1 cellular context compared by ENCODE assay signal in the genomic region with DNA sequence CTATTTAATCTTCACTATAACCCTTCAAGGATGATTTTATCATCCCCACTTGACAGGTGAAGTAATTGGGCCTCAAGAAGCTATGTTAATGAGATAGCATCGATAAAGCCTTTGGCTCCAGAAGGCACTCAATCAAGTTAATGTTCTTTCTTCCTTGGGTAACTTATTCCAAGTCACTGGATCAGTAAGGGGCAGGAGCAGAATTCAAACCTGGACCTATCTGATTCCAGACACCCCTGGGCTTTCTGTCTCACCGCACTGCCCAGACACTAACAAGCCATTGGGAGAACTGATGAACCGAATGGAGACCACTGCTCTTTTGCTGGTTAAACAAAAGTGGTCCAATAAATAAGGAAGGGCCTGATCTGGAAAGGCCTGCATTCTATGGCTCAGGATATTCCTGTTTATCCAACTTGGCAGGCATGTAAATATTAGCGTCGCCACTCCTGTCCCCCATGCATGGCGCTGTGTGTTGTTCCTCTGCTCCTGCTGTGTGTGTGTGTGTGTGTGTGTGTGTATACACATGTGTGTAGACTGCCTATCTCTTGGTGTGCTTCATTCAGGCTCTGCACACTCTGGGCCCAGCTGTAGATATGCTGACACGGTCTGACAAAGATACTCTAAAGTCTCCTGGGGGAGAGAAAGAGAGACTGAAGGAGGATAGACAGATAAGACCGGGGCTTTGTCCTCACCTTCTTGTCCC.
TF ChIP-seq lines count a peak whose summit lies in the region.

No MANE protein-coding gene starts in this region.

TF ChIP-seq in WTC11, 78 proteins besides CTCF, POLR2A, EP300 and RAD21:
- TF ChIP-seq ZNF138 (CRISPR knock-in tag; conservative IDR thresholded peaks at IDR 0.05), result no peak
- TF ChIP-seq, protein P1, sequence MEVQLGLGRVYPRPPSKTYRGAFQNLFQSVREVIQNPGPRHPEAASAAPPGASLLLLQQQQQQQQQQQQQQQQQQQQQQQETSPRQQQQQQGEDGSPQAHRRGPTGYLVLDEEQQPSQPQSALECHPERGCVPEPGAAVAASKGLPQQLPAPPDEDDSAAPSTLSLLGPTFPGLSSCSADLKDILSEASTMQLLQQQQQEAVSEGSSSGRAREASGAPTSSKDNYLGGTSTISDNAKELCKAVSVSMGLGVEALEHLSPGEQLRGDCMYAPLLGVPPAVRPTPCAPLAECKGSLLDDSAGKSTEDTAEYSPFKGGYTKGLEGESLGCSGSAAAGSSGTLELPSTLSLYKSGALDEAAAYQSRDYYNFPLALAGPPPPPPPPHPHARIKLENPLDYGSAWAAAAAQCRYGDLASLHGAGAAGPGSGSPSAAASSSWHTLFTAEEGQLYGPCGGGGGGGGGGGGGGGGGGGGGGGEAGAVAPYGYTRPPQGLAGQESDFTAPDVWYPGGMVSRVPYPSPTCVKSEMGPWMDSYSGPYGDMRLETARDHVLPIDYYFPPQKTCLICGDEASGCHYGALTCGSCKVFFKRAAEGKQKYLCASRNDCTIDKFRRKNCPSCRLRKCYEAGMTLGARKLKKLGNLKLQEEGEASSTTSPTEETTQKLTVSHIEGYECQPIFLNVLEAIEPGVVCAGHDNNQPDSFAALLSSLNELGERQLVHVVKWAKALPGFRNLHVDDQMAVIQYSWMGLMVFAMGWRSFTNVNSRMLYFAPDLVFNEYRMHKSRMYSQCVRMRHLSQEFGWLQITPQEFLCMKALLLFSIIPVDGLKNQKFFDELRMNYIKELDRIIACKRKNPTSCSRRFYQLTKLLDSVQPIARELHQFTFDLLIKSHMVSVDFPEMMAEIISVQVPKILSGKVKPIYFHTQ (CRISPR knock-in tag; IDR thresholded peaks at IDR 0.05), result no peak
- TF ChIP-seq, protein P2, sequence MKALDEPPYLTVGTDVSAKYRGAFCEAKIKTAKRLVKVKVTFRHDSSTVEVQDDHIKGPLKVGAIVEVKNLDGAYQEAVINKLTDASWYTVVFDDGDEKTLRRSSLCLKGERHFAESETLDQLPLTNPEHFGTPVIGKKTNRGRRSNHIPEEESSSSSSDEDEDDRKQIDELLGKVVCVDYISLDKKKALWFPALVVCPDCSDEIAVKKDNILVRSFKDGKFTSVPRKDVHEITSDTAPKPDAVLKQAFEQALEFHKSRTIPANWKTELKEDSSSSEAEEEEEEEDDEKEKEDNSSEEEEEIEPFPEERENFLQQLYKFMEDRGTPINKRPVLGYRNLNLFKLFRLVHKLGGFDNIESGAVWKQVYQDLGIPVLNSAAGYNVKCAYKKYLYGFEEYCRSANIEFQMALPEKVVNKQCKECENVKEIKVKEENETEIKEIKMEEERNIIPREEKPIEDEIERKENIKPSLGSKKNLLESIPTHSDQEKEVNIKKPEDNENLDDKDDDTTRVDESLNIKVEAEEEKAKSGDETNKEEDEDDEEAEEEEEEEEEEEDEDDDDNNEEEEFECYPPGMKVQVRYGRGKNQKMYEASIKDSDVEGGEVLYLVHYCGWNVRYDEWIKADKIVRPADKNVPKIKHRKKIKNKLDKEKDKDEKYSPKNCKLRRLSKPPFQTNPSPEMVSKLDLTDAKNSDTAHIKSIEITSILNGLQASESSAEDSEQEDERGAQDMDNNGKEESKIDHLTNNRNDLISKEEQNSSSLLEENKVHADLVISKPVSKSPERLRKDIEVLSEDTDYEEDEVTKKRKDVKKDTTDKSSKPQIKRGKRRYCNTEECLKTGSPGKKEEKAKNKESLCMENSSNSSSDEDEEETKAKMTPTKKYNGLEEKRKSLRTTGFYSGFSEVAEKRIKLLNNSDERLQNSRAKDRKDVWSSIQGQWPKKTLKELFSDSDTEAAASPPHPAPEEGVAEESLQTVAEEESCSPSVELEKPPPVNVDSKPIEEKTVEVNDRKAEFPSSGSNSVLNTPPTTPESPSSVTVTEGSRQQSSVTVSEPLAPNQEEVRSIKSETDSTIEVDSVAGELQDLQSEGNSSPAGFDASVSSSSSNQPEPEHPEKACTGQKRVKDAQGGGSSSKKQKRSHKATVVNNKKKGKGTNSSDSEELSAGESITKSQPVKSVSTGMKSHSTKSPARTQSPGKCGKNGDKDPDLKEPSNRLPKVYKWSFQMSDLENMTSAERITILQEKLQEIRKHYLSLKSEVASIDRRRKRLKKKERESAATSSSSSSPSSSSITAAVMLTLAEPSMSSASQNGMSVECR (CRISPR knock-in tag; IDR thresholded peaks at IDR 0.05; ENCODE audit: borderline replicate concordance), result no peak
- TF ChIP-seq, protein P3, sequence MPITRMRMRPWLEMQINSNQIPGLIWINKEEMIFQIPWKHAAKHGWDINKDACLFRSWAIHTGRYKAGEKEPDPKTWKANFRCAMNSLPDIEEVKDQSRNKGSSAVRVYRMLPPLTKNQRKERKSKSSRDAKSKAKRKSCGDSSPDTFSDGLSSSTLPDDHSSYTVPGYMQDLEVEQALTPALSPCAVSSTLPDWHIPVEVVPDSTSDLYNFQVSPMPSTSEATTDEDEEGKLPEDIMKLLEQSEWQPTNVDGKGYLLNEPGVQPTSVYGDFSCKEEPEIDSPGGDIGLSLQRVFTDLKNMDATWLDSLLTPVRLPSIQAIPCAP (CRISPR knock-in tag; IDR thresholded peaks at IDR 0.05), result no peak
- TF ChIP-seq, protein P4, sequence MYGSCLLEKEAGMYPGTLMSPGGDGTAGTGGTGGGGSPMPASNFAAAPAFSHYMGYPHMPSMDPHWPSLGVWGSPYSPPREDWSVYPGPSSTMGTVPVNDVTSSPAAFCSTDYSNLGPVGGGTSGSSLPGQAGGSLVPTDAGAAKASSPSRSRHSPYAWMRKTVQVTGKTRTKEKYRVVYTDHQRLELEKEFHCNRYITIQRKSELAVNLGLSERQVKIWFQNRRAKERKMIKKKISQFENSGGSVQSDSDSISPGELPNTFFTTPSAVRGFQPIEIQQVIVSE (CRISPR knock-in tag; IDR thresholded peaks at IDR 0.05; ENCODE audit: borderline replicate concordance), result no peak
- TF ChIP-seq, protein P5, sequence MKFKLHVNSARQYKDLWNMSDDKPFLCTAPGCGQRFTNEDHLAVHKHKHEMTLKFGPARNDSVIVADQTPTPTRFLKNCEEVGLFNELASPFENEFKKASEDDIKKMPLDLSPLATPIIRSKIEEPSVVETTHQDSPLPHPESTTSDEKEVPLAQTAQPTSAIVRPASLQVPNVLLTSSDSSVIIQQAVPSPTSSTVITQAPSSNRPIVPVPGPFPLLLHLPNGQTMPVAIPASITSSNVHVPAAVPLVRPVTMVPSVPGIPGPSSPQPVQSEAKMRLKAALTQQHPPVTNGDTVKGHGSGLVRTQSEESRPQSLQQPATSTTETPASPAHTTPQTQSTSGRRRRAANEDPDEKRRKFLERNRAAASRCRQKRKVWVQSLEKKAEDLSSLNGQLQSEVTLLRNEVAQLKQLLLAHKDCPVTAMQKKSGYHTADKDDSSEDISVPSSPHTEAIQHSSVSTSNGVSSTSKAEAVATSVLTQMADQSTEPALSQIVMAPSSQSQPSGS (CRISPR knock-in tag; IDR thresholded peaks at IDR 0.05; ENCODE audit: borderline replicate concordance, low read depth), result no peak
- TF ChIP-seq ZNF671 (CRISPR knock-in tag; IDR thresholded peaks at IDR 0.05), result no peak
- TF ChIP-seq SMAD3 (CRISPR knock-in tag; IDR thresholded peaks at IDR 0.05; ENCODE audit: borderline replicate concordance), result no peak
- TF ChIP-seq IRF2 (CRISPR knock-in tag; IDR thresholded peaks at IDR 0.05; ENCODE audit: borderline replicate concordance, low read depth), result no peak
- TF ChIP-seq, protein P6, sequence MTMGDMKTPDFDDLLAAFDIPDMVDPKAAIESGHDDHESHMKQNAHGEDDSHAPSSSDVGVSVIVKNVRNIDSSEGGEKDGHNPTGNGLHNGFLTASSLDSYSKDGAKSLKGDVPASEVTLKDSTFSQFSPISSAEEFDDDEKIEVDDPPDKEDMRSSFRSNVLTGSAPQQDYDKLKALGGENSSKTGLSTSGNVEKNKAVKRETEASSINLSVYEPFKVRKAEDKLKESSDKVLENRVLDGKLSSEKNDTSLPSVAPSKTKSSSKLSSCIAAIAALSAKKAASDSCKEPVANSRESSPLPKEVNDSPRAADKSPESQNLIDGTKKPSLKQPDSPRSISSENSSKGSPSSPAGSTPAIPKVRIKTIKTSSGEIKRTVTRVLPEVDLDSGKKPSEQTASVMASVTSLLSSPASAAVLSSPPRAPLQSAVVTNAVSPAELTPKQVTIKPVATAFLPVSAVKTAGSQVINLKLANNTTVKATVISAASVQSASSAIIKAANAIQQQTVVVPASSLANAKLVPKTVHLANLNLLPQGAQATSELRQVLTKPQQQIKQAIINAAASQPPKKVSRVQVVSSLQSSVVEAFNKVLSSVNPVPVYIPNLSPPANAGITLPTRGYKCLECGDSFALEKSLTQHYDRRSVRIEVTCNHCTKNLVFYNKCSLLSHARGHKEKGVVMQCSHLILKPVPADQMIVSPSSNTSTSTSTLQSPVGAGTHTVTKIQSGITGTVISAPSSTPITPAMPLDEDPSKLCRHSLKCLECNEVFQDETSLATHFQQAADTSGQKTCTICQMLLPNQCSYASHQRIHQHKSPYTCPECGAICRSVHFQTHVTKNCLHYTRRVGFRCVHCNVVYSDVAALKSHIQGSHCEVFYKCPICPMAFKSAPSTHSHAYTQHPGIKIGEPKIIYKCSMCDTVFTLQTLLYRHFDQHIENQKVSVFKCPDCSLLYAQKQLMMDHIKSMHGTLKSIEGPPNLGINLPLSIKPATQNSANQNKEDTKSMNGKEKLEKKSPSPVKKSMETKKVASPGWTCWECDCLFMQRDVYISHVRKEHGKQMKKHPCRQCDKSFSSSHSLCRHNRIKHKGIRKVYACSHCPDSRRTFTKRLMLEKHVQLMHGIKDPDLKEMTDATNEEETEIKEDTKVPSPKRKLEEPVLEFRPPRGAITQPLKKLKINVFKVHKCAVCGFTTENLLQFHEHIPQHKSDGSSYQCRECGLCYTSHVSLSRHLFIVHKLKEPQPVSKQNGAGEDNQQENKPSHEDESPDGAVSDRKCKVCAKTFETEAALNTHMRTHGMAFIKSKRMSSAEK (CRISPR knock-in tag; IDR thresholded peaks at IDR 0.05; ENCODE audit: borderline replicate concordance), result no peak
- TF ChIP-seq EMX1 (CRISPR knock-in tag; IDR thresholded peaks at IDR 0.05), result no peak
- no peak for TF ChIP-seq CBFB (CRISPR knock-in tag; IDR thresholded peaks at IDR 0.05; ENCODE audit: low read depth)
- no peak for TF ChIP-seq GRHL2 (CRISPR knock-in tag; IDR thresholded peaks at IDR 0.05; ENCODE audit: insufficient replicate concordance, severe bottlenecking)
- no peak for TF ChIP-seq ZNF317 (CRISPR knock-in tag; IDR thresholded peaks at IDR 0.05; ENCODE audit: borderline replicate concordance, low read depth)
- no peak for TF ChIP-seq ZBTB21 (CRISPR knock-in tag; IDR thresholded peaks at IDR 0.05; ENCODE audit: borderline replicate concordance)
- TF ChIP-seq NFE2L1 (CRISPR knock-in tag; IDR thresholded peaks at IDR 0.05), result no peak
- TF ChIP-seq, protein P7, sequence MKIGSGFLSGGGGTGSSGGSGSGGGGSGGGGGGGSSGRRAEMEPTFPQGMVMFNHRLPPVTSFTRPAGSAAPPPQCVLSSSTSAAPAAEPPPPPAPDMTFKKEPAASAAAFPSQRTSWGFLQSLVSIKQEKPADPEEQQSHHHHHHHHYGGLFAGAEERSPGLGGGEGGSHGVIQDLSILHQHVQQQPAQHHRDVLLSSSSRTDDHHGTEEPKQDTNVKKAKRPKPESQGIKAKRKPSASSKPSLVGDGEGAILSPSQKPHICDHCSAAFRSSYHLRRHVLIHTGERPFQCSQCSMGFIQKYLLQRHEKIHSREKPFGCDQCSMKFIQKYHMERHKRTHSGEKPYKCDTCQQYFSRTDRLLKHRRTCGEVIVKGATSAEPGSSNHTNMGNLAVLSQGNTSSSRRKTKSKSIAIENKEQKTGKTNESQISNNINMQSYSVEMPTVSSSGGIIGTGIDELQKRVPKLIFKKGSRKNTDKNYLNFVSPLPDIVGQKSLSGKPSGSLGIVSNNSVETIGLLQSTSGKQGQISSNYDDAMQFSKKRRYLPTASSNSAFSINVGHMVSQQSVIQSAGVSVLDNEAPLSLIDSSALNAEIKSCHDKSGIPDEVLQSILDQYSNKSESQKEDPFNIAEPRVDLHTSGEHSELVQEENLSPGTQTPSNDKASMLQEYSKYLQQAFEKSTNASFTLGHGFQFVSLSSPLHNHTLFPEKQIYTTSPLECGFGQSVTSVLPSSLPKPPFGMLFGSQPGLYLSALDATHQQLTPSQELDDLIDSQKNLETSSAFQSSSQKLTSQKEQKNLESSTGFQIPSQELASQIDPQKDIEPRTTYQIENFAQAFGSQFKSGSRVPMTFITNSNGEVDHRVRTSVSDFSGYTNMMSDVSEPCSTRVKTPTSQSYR (CRISPR knock-in tag; IDR thresholded peaks at IDR 0.05), result no peak
TF ChIP-seq in WTC11: peak in this region for 0.
